20 cellular contexts compared by ENCODE assay signal in the genomic region with DNA sequence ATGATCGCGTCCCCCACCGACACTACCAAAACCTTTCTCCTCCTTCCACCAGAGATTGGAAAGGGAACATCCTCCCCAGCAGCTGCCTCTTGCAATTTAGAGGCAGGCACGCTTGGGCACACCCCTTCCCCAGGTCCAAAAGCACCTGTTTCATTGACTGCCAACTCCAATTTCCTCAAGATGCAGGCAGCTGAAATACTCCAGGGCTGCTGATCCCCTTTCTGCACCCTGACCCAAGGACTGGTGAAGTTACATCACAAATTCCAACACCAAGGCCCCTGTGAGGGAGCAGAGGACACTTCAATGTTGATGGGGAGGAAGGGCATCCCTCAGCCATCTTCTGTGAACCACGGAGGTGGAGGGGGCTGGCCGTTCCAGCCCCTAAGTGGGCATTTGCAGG. TPM values are rescaled to one million over a fixed set of nuclear protein-coding genes. Genes with fewer than 3 reads are reported as not detected.
A peak's percentile ranks its signal among the peaks of the same experiment; 100 is the strongest.
DNase-seq lines count a peak whose midpoint lies in the region; ATAC-seq and TF ChIP-seq lines count a peak whose summit lies in the region.
"Had no signal": no experiment of that assay in that cellular context is flagged by ENCODE, and none has a peak within 500 bp of the region (broad histone marks: within the 10 kb centered on the region; RNA-seq: fewer than 3 reads in every experiment).

No MANE protein-coding gene starts in this region.

- ATAC-seq in activated T-cell treated with anti-CD3 and anti-CD28 coated beads, Interleukin-2, amount 50 U/mL, for 4 hours = no peak
- ATAC-seq in effector memory CD8-positive, alpha-beta T cell (replicated peaks) = no peak
- ATAC-seq in foreskin keratinocyte = no peak
- ATAC-seq: heart left ventricle, HepG2 had no signal

- no peaks in the 10 kb centered on the region for H3K27me3 Mint-ChIP-seq in activated naive CD4-positive, alpha-beta T cell treated with anti-CD3 and anti-CD28 coated beads, Interleukin-2, amount 50 U/mL, for 24 hours
- no peaks in the 10 kb centered on the region for H3K27me3 Mint-ChIP-seq in activated T-cell treated with anti-CD3 and anti-CD28 coated beads, Interleukin-2, amount 50 U/mL, for 4 hours (ENCODE audit: low read depth)
- H3K27me3 Mint-ChIP-seq in effector memory CD8-positive, alpha-beta T cell = no peaks in the 10 kb centered on the region

- H3K27me3 ChIP-seq in foreskin keratinocyte = no peaks in the 10 kb centered on the region
- H3K27me3 ChIP-seq: ascending aorta had no signal

- DNase-seq in activated naive CD4-positive, alpha-beta T cell (lab: John Stamatoyannopoulos, UW) = no peak
- no peak for DNase-seq in activated T-cell treated with anti-CD3 and anti-CD28 coated beads, Interleukin-2, amount 50 U/mL, for 4 hours
- DNase-seq in effector memory CD8-positive, alpha-beta T cell = no peak
- DNase-seq in foreskin keratinocyte = no peak
- DNase-seq in RKO (ENCODE audit: low spot score) = no peak
- DNase-seq in mesenteric fat pad (ENCODE audit: low spot score) = no peak
- DNase-seq: activated CD4-positive, CD25-positive, alpha-beta regulatory T cell treated with anti-CD3 and anti-CD28 coated beads, Interleukin-2, amount 50 U/mL, for 72 hours; endodermal cell; heart left ventricle; left ventricle myocardium inferior; NCI-H1417 treated with DMSO at 0.1 percent for 48 hours; NCI-H524 treated with DMSO at 0.1 percent for 48 hours; nucleus accumbens; SHP77; stimulated activated CD4-positive, alpha-beta T cell treated with anti-CD3 and anti-CD28 coated beads, Interleukin-12 subunit alpha, Interleukin-12 subunit beta, amount 100 ng/mL, for 4 hours; T-helper 9 cell had no signal

- H3K27ac ChIP-seq in foreskin keratinocyte = no peak overlapping the region
- H3K27ac ChIP-seq: ascending aorta, left ventricle myocardium inferior, thoracic aorta had no signal

- no peak for TF ChIP-seq CTCF in foreskin keratinocyte (conservative IDR thresholded peaks at IDR 0.05)

- peak overlapping the region; percentile 73 for H3K4me3 Mint-ChIP-seq in activated naive CD4-positive, alpha-beta T cell treated with anti-CD3 and anti-CD28 coated beads, Interleukin-2, amount 50 U/mL, for 24 hours
- peak overlapping the region; percentile 83 for H3K4me3 Mint-ChIP-seq in activated T-cell treated with anti-CD3 and anti-CD28 coated beads, Interleukin-2, amount 50 U/mL, for 4 hours
- H3K4me3 Mint-ChIP-seq in effector memory CD8-positive, alpha-beta T cell = peak overlapping the region; percentile 94 to 99
- H3K4me3 Mint-ChIP-seq: endodermal cell had no signal

- H3K27ac Mint-ChIP-seq in activated naive CD4-positive, alpha-beta T cell treated with anti-CD3 and anti-CD28 coated beads, Interleukin-2, amount 50 U/mL, for 24 hours = peak overlapping the region; percentile 100
- peak overlapping the region; percentile 99 for H3K27ac Mint-ChIP-seq in effector memory CD8-positive, alpha-beta T cell
- H3K27ac Mint-ChIP-seq: endodermal cell had no signal

- H3K4me1 ChIP-seq in foreskin keratinocyte = peaks cover 46% of the 10 kb centered on the region
- H3K4me1 ChIP-seq: ascending aorta, heart left ventricle, left ventricle myocardium inferior had no signal

- H3K36me3 Mint-ChIP-seq in activated naive CD4-positive, alpha-beta T cell treated with anti-CD3 and anti-CD28 coated beads, Interleukin-2, amount 50 U/mL, for 24 hours = no peaks in the 10 kb centered on the region
- H3K36me3 Mint-ChIP-seq in activated T-cell treated with anti-CD3 and anti-CD28 coated beads, Interleukin-2, amount 50 U/mL, for 4 hours (ENCODE audit: insufficient read depth) = peaks cover 11% of the 10 kb centered on the region
- peaks cover 98% of the 10 kb centered on the region for H3K36me3 Mint-ChIP-seq in effector memory CD8-positive, alpha-beta T cell (ENCODE audit: insufficient read depth)

- H3K9me3 Mint-ChIP-seq in activated naive CD4-positive, alpha-beta T cell treated with anti-CD3 and anti-CD28 coated beads, Interleukin-2, amount 50 U/mL, for 24 hours = no peaks in the 10 kb centered on the region
- no peaks in the 10 kb centered on the region for H3K9me3 Mint-ChIP-seq in activated T-cell treated with anti-CD3 and anti-CD28 coated beads, Interleukin-2, amount 50 U/mL, for 4 hours
- H3K9me3 Mint-ChIP-seq in effector memory CD8-positive, alpha-beta T cell = no peaks in the 10 kb centered on the region
- H3K9me3 Mint-ChIP-seq: endodermal cell had no signal

- peaks cover 100% of the 10 kb centered on the region for H3K4me1 Mint-ChIP-seq in activated naive CD4-positive, alpha-beta T cell treated with anti-CD3 and anti-CD28 coated beads, Interleukin-2, amount 50 U/mL, for 24 hours
- H3K4me1 Mint-ChIP-seq in activated T-cell treated with anti-CD3 and anti-CD28 coated beads, Interleukin-2, amount 50 U/mL, for 4 hours (ENCODE audit: low read depth) = peaks cover 95% of the 10 kb centered on the region
- H3K4me1 Mint-ChIP-seq in effector memory CD8-positive, alpha-beta T cell (ENCODE audit: low read depth in 2 of 2) = peaks cover 88 to 92% of the 10 kb centered on the region in 2 donors

RNA-seq across cellular contexts. Expression of gene BCL11B, which starts 33.8 kb away (rescaled TPM):
- 10 to 100 TPM; 54.6 to 64.6 (median 62.4) TPM for total RNA-seq in activated T-cell treated with anti-CD3 and anti-CD28 coated beads, Interleukin-2, amount 50 U/mL, for 4 hours
- total RNA-seq in foreskin keratinocyte (15.4 and 16.3 TPM in 2 replicates), mesenteric fat pad (0.67 TPM)
- polyA plus RNA-seq in foreskin keratinocyte = 3.8 and 4.4 TPM in 2 replicates
- total RNA-seq: HepG2 had no signal
- polyA plus RNA-seq: HepG2 had no signal
